Comparison of ENCODE assay signal across 12 cellular contexts in the genomic region with DNA sequence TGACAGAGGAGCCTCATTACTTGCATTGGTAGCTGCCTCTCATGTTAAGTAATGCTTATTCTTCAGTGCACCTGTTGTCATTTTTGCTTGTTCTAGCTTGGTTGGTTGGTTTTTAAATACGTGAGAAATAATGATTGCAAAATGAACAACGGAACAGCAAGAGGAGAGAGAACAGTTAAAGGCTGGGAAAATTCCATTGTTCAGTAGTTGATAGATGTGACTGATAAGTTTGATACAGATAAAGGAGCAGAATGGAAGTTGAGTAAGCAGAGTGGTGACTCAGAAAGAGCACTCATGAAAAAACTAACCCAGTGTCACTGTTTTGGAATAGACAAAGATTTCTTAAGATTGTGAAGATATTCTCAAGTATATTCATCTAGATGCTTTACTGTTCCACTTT. TPM values are rescaled to one million over a fixed set of nuclear protein-coding genes. Genes with fewer than 3 reads are reported as not detected.
A peak's percentile ranks its signal among the peaks of the same experiment; 100 is the strongest.
DNase-seq lines count a peak whose midpoint lies in the region; ATAC-seq and TF ChIP-seq lines count a peak whose summit lies in the region.
"Had no signal": no experiment of that assay in that cellular context is flagged by ENCODE, and none has a peak within 500 bp of the region (broad histone marks: within the 10 kb centered on the region; RNA-seq: fewer than 3 reads in every experiment).

No MANE protein-coding gene starts in this region.

- H3K36me3 ChIP-seq in ACC112 (ENCODE audit: insufficient read depth, low read length), result 0 out of 2 replicates have a peak, but pooled peaks cover 5% of the 10 kb centered on the region

- H2AFZ ChIP-seq in ACC112 (ENCODE audit: low read length, unreplicated experiment), result no peak overlapping the region

- peaks cover 18% of the 10 kb centered on the region for H3K4me1 Mint-ChIP-seq in activated naive CD8-positive, alpha-beta T cell treated with anti-CD3 and anti-CD28 coated beads, Interleukin-2, amount 50 U/mL, for 24 hours
- H3K4me1 Mint-ChIP-seq in Calu3 (ENCODE audit: low read depth, unreplicated experiment), result peaks cover 10% of the 10 kb centered on the region
- H3K4me1 Mint-ChIP-seq: stimulated activated naive B cell treated with anti-CD40 and anti-IgM and Interleukin-4, amounts not matched to agents 10 μg/mL and 1 μg/mL and 100 μg/mL, for 72 hours had no signal

- peak; percentile 90 for ATAC-seq in activated naive CD8-positive, alpha-beta T cell treated with anti-CD3 and anti-CD28 coated beads, Interleukin-2, amount 50 U/mL, for 24 hours
- ATAC-seq in HG03097 (IDR thresholded peaks at IDR 0.05; ENCODE audit: low FRiP score, unreplicated experiment), result no peak
- ATAC-seq: stimulated activated naive B cell treated with anti-CD40 and anti-IgM and Interleukin-4, amounts not matched to agents 10 μg/mL and 1 μg/mL and 100 μg/mL, for 72 hours had no signal

- peak overlapping the region; percentile 38 for H3K27ac Mint-ChIP-seq in activated naive CD8-positive, alpha-beta T cell treated with anti-CD3 and anti-CD28 coated beads, Interleukin-2, amount 50 U/mL, for 24 hours
- no peak overlapping the region for H3K27ac Mint-ChIP-seq in Calu3 (ENCODE audit: unreplicated experiment)
- H3K27ac Mint-ChIP-seq: stimulated activated naive B cell treated with anti-CD40 and anti-IgM and Interleukin-4, amounts not matched to agents 10 μg/mL and 1 μg/mL and 100 μg/mL, for 72 hours had no signal

- DNase-seq in HPDE6-E6E7 (ENCODE audit: extremely low spot score), result peak; percentile 16
- DNase-seq in activated naive CD8-positive, alpha-beta T cell treated with anti-CD3 and anti-CD28 coated beads, Interleukin-2, amount 50 U/mL, for 24 hours, result no peak
- DNase-seq in kidney glomerular epithelial cell (lab: John Stamatoyannopoulos, UW), result peak; percentile 40
- no peak for DNase-seq in central memory CD4-positive, alpha-beta T cell
- DNase-seq in Calu3, result no peak
- no peak for DNase-seq in middle frontal gyrus (ENCODE audit: extremely low spot score, low spot score)
- DNase-seq: activated naive CD4-positive, alpha-beta T cell; CD8-positive, alpha-beta memory T cell; midbrain; stimulated activated naive B cell treated with anti-CD40 and anti-IgM and Interleukin-4, amounts not matched to agents 10 μg/mL and 1 μg/mL and 100 μg/mL, for 72 hours had no signal

- H3K27me3 Mint-ChIP-seq in activated naive CD8-positive, alpha-beta T cell treated with anti-CD3 and anti-CD28 coated beads, Interleukin-2, amount 50 U/mL, for 24 hours, result no peaks in the 10 kb centered on the region
- no peaks in the 10 kb centered on the region for H3K27me3 Mint-ChIP-seq in Calu3 (ENCODE audit: unreplicated experiment)
- H3K27me3 Mint-ChIP-seq: CD8-positive, alpha-beta memory T cell; stimulated activated naive B cell treated with anti-CD40 and anti-IgM and Interleukin-4, amounts not matched to agents 10 μg/mL and 1 μg/mL and 100 μg/mL, for 72 hours had no signal

- peaks cover 8% of the 10 kb centered on the region for H3K36me3 Mint-ChIP-seq in activated naive CD8-positive, alpha-beta T cell treated with anti-CD3 and anti-CD28 coated beads, Interleukin-2, amount 50 U/mL, for 24 hours (ENCODE audit: low read depth)
- H3K36me3 Mint-ChIP-seq in Calu3 (ENCODE audit: insufficient read depth, unreplicated experiment), result peaks cover 5% of the 10 kb centered on the region

- no peaks in the 10 kb centered on the region for H3K9me3 Mint-ChIP-seq in activated naive CD8-positive, alpha-beta T cell treated with anti-CD3 and anti-CD28 coated beads, Interleukin-2, amount 50 U/mL, for 24 hours
- H3K9me3 Mint-ChIP-seq in Calu3 (ENCODE audit: low read depth, unreplicated experiment), result no peaks in the 10 kb centered on the region
- H3K9me3 Mint-ChIP-seq: CD8-positive, alpha-beta memory T cell; stimulated activated naive B cell treated with anti-CD40 and anti-IgM and Interleukin-4, amounts not matched to agents 10 μg/mL and 1 μg/mL and 100 μg/mL, for 72 hours had no signal

- no TSS peak for BruUV-seq in Calu3 (replicated peaks; lab: Mats Ljungman, UMichigan)

- peaks cover 3% of the 10 kb centered on the region for H3K79me2 ChIP-seq in ACC112 (ENCODE audit: control insufficient read depth, insufficient read depth, low read length, unreplicated experiment)

- H3K27me3 ChIP-seq in ACC112 (ENCODE audit: insufficient read depth, low read length), result no peaks in the 10 kb centered on the region

- peaks cover 36% of the 10 kb centered on the region for H3K4me1 ChIP-seq in ACC112 (ENCODE audit: control insufficient read depth, insufficient read depth, low read length, unreplicated experiment)

- no peak overlapping the region for H3K4me3 Mint-ChIP-seq in activated naive CD8-positive, alpha-beta T cell treated with anti-CD3 and anti-CD28 coated beads, Interleukin-2, amount 50 U/mL, for 24 hours
- H3K4me3 Mint-ChIP-seq in Calu3 (ENCODE audit: low read depth, unreplicated experiment), result no peak overlapping the region
- H3K4me3 Mint-ChIP-seq: CD8-positive, alpha-beta memory T cell; stimulated activated naive B cell treated with anti-CD40 and anti-IgM and Interleukin-4, amounts not matched to agents 10 μg/mL and 1 μg/mL and 100 μg/mL, for 72 hours had no signal

- no peak overlapping the region for H3K4me3 ChIP-seq in ACC112 (ENCODE audit: low read depth, low read length)

- intact Hi-C loops in Calu3 (cut with micrococcal nuclease; ENCODE audit: unreplicated experiment), result no loop called here

- TF ChIP-seq CTCF in Calu3 (IDR thresholded peaks at IDR 0.05; ENCODE audit: unreplicated experiment), result no peak

- peak overlapping the region; percentile 79 for H3K27ac ChIP-seq in ACC112 (ENCODE audit: low read depth, low read length)

- CTCF ChIA-PET in Calu3 (lab: Charles Lee), result no interaction called here

RNA-seq across cellular contexts. Expression of a gene that starts 50.5 kb away (rescaled TPM):
- 45.2 and 46.5 TPM in 2 replicates for total RNA-seq in Calu3 (2022)

Comparison
In these comparisons a context has a peak if more than half of its experiments do, and no peak if none do; other contexts are left out.
1. DNase-seq: peak in HPDE6-E6E7 (single experiment) and kidney glomerular epithelial cell (single experiment); none in activated naive CD8-positive, alpha-beta T cell treated with anti-CD3 and anti-CD28 coated beads, Interleukin-2, amount 50 U/mL, for 24 hours (single experiment), central memory CD4-positive, alpha-beta T cell (single experiment), Calu3 (single experiment) and middle frontal gyrus (single experiment).